16 cellular contexts compared by ENCODE assay signal in genomic region chr18:12053312-12053711, GRCh38. TPM values are rescaled to one million over a fixed set of nuclear protein-coding genes. Genes with fewer than 3 reads are reported as not detected.
DNase-seq lines count a peak whose midpoint lies in the region; ATAC-seq and TF ChIP-seq lines count a peak whose summit lies in the region.
"Had no signal": no experiment of that assay in that cellular context is flagged by ENCODE, and none has a peak within 500 bp of the region (broad histone marks: within the 10 kb centered on the region; RNA-seq: fewer than 3 reads in every experiment).

No MANE protein-coding gene starts in this region.

- H3K4me3 Mint-ChIP-seq in activated CD8-positive, alpha-beta T cell treated with anti-CD3 and anti-CD28 coated beads, Interleukin-2, amount 10 ng/mL, durations not matched to agents 7 days and 5 days, result no peak overlapping the region
- H3K4me3 Mint-ChIP-seq: activated CD4-positive, alpha-beta memory T cell treated with anti-CD3 and anti-CD28 coated beads for 36 hours had no signal

- peak; percentile 51 for DNase-seq in GM12865 (ENCODE audit: low read depth)
- DNase-seq in SKM-1 treated with dmso at 0.1 percent for 144 hours (lab: John Stamatoyannopoulos, UW; ENCODE audit: unreplicated experiment), result peak; percentile 84
- DNase-seq in activated CD8-positive, alpha-beta T cell treated with anti-CD3 and anti-CD28 coated beads, Interleukin-2, amount 10 ng/mL, durations not matched to agents 7 days and 5 days, result no peak
- DNase-seq in NCI-H1105 (lab: John Stamatoyannopoulos, UW), result no peak
- DNase-seq in AG08395 (ENCODE audit: low spot score), result no peak
- DNase-seq in pons (ENCODE audit: low spot score), result no peak
- DNase-seq: activated CD4-positive, alpha-beta memory T cell treated with anti-CD3 and anti-CD28 coated beads for 36 hours; activated naive CD4-positive, alpha-beta T cell treated with anti-CD3 and anti-CD28 coated beads, Interleukin-2, amount 50 U/mL, for 16 hours; cerebellar nuclear complex; NCI-H524; right cardiac atrium; SW 1271; tibial artery had no signal

- H3K4me1 Mint-ChIP-seq in activated CD8-positive, alpha-beta T cell treated with anti-CD3 and anti-CD28 coated beads, Interleukin-2, amount 10 ng/mL, durations not matched to agents 7 days and 5 days (ENCODE audit: low read depth), result no peaks in the 10 kb centered on the region

- H3K9me3 Mint-ChIP-seq in activated CD8-positive, alpha-beta T cell treated with anti-CD3 and anti-CD28 coated beads, Interleukin-2, amount 10 ng/mL, durations not matched to agents 7 days and 5 days (ENCODE audit: insufficient read depth), result no peaks in the 10 kb centered on the region
- H3K9me3 Mint-ChIP-seq: activated CD4-positive, alpha-beta memory T cell treated with anti-CD3 and anti-CD28 coated beads for 36 hours had no signal

- H3K27ac Mint-ChIP-seq in activated CD8-positive, alpha-beta T cell treated with anti-CD3 and anti-CD28 coated beads, Interleukin-2, amount 10 ng/mL, durations not matched to agents 7 days and 5 days, result no peak overlapping the region
- H3K27ac Mint-ChIP-seq: activated CD4-positive, alpha-beta memory T cell treated with anti-CD3 and anti-CD28 coated beads for 36 hours had no signal

- CTCF ChIA-PET in activated CD8-positive, alpha-beta T cell treated with anti-CD3 and anti-CD28 coated beads, Interleukin-2, amount 10 ng/mL, durations not matched to agents 7 days and 5 days (lab: Charles Lee), result interaction anchor here (1.0 kb wide), 1 partner anchor 116 kb away, joined by 3 read pairs; no protein-coding TSS in a partner anchor

- TF ChIP-seq CTCF in GM12865 (IDR thresholded peaks at IDR 0.05; ENCODE audit: insufficient read depth, low read depth, low read length, missing control alignments), result no peak

- POLR2A ChIA-PET in activated CD8-positive, alpha-beta T cell treated with anti-CD3 and anti-CD28 coated beads, Interleukin-2, amount 10 ng/mL, durations not matched to agents 7 days and 5 days (lab: Charles Lee), result no interaction called here

- H3K27me3 Mint-ChIP-seq in activated CD8-positive, alpha-beta T cell treated with anti-CD3 and anti-CD28 coated beads, Interleukin-2, amount 10 ng/mL, durations not matched to agents 7 days and 5 days (ENCODE audit: low read depth), result peaks cover 17% of the 10 kb centered on the region

- H3K4me3 ChIP-seq in GM12865 (ENCODE audit: low read depth, low read length), result no peak overlapping the region
- H3K4me3 ChIP-seq: tibial artery had no signal

- ATAC-seq in GM21423 (IDR thresholded peaks at IDR 0.05; ENCODE audit: unreplicated experiment) (peak; percentile 40), HG03432 (IDR thresholded peaks at IDR 0.05; ENCODE audit: unreplicated experiment) (peak; percentile 36)
- no peak for ATAC-seq in activated CD8-positive, alpha-beta T cell treated with anti-CD3 and anti-CD28 coated beads, Interleukin-2, amount 10 ng/mL, durations not matched to agents 7 days and 5 days
- ATAC-seq: right cardiac atrium had no signal

- H3K36me3 Mint-ChIP-seq in activated CD8-positive, alpha-beta T cell treated with anti-CD3 and anti-CD28 coated beads, Interleukin-2, amount 10 ng/mL, durations not matched to agents 7 days and 5 days (ENCODE audit: low read depth), result no peaks in the 10 kb centered on the region
- H3K36me3 Mint-ChIP-seq: activated CD4-positive, alpha-beta memory T cell treated with anti-CD3 and anti-CD28 coated beads for 36 hours had no signal

RNA-seq across cellular contexts. Expression of gene ANKRD62, which starts 40.3 kb away (rescaled TPM):
- not detected for total RNA-seq in activated CD8-positive, alpha-beta T cell treated with anti-CD3 and anti-CD28 coated beads, Interleukin-2, amount 10 ng/mL, durations not matched to agents 7 days and 5 days
- total RNA-seq: activated CD4-positive, alpha-beta memory T cell treated with anti-CD3 and anti-CD28 coated beads for 36 hours; M059J; right cardiac atrium had no signal

Comparison
In these comparisons a context has a peak if more than half of its experiments do, and no peak if none do; other contexts are left out.
1. DNase-seq: peak in GM12865 (single experiment) and SKM-1 treated with dmso at 0.1 percent for 144 hours (single experiment); none in activated CD8-positive, alpha-beta T cell treated with anti-CD3 and anti-CD28 coated beads, Interleukin-2, amount 10 ng/mL, durations not matched to agents 7 days and 5 days (single experiment), NCI-H1105 (single experiment), AG08395 (single experiment) and pons (single experiment).